ENCODE assay signal across 2 cellular contexts in the genomic region with DNA sequence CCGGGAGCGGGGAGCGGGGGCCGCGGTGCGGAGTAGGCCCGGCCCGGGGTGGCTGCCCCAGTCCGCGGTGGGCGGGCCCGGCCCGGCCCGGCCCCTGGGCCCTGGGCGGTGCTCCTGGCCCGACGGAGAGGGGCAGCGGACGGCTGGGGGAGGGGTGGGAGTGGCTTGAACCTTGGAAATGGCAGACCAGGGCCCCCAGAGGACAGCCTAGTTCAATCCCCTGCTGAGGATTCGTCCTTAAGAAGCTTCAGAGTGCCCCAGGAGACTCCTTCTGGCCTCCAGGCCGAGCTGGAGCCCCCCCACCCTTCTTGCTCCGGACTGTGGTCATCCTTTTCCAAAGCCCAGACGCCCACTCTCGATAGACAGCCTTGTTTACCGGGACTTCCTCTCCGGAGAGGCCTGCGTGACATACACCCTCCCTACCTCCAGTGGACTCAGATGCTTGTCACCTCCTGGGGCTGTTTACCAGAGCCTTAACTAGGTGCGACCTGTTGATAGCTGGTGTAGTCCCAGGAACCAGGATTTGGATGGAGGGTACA.
TF ChIP-seq lines count a peak whose summit lies in the region.

No MANE protein-coding gene starts in this region.

TF ChIP-seq in IMR-90, 13 proteins besides CTCF, POLR2A, EP300 and RAD21:
- TF ChIP-seq CHD1 (IDR thresholded peaks at IDR 0.05; ENCODE audit: low read depth, low read length) (no peak), CEBPB (IDR thresholded peaks at IDR 0.05; ENCODE audit: low read depth, low read length) (no peak), RCOR1 (IDR thresholded peaks at IDR 0.05; ENCODE audit: insufficient replicate concordance, low read length) (no peak), MAFK (IDR thresholded peaks at IDR 0.05; ENCODE audit: low read depth, low read length) (no peak)
- TF ChIP-seq, protein P1, sequence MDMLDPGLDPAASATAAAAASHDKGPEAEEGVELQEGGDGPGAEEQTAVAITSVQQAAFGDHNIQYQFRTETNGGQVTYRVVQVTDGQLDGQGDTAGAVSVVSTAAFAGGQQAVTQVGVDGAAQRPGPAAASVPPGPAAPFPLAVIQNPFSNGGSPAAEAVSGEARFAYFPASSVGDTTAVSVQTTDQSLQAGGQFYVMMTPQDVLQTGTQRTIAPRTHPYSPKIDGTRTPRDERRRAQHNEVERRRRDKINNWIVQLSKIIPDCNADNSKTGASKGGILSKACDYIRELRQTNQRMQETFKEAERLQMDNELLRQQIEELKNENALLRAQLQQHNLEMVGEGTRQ (IDR thresholded peaks at IDR 0.05; ENCODE audit: low read depth, low read length): no peak

TF ChIP-seq in liver, 16 proteins besides CTCF, POLR2A, EP300 and RAD21:
- TF ChIP-seq RXRA (IDR thresholded peaks at IDR 0.05) (peak in 1 of 2 donors; percentile 1), FOXA1 (IDR thresholded peaks at IDR 0.05) (no peak)
